In the genomic region with DNA sequence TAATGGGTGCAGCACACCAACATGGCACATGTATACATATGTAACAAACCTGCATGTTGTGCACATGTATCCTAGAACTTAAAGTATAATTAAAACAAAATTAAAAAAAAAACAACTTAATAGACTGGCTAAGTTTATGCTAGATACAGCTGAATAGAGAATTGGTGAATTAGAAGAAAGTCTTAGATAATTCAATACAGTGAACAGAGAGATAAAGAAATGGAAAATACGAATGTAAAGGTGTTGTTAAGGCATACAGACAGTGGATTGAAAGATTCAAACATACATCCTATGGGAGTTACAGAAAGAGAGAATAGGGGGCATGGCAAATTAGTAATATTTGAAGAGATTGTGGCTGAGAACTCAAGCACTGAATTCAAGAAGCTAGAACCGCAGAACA, we compare ENCODE assay signal across 3 cellular contexts.
TF ChIP-seq lines count a peak whose summit lies in the region.

No MANE protein-coding gene starts in this region.

TF ChIP-seq in SK-N-SH treated with all-trans-retinoic acid at 6 μM for 48 hours, 23 proteins besides CTCF, POLR2A, EP300 and RAD21:
- no peak for TF ChIP-seq ZFP3 (CRISPR knock-in tag; IDR thresholded peaks at IDR 0.05)
- peak; percentile 96 for TF ChIP-seq ZFP30 (CRISPR knock-in tag; IDR thresholded peaks at IDR 0.05)

TF ChIP-seq in SK-N-SH, 30 proteins besides CTCF, POLR2A, EP300 and RAD21:
- TF ChIP-seq RCOR1 (IDR thresholded peaks at IDR 0.05; ENCODE audit: low read length) (no peak), SMC3 (IDR thresholded peaks at IDR 0.05; ENCODE audit: low read depth, low read length) (no peak), FOXJ3 (CRISPR knock-in tag; IDR thresholded peaks at IDR 0.05) (no peak), CHD2 (IDR thresholded peaks at IDR 0.05; ENCODE audit: low read length, partially characterized antibody) (no peak), RFX5 (IDR thresholded peaks at IDR 0.05; ENCODE audit: low read length) (no peak), TCF12 (IDR thresholded peaks at IDR 0.05) (no peak), MXI1 (IDR thresholded peaks at IDR 0.05; ENCODE audit: low read depth, low read length) (no peak), GABPA (IDR thresholded peaks at IDR 0.05; ENCODE audit: low read depth) (no peak), POLR2AphosphoS5 (IDR thresholded peaks at IDR 0.05; ENCODE audit: low read depth, low read length) (no peak), SIN3A (IDR thresholded peaks at IDR 0.05; ENCODE audit: borderline replicate concordance, low read depth, low read length) (no peak), JUND (IDR thresholded peaks at IDR 0.05) (no peak), MEF2A (IDR thresholded peaks at IDR 0.05; ENCODE audit: borderline replicate concordance, low read depth) (no peak), EZH2phosphoT487 (IDR thresholded peaks at IDR 0.05; ENCODE audit: borderline replicate concordance, low read depth) (no peak), YY1 (IDR thresholded peaks at IDR 0.05; ENCODE audit: low read depth) (no peak), TEAD4 (IDR thresholded peaks at IDR 0.05; ENCODE audit: borderline replicate concordance, insufficient read depth) (no peak)
- TF ChIP-seq, protein P1, sequence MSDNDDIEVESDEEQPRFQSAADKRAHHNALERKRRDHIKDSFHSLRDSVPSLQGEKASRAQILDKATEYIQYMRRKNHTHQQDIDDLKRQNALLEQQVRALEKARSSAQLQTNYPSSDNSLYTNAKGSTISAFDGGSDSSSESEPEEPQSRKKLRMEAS (IDR thresholded peaks at IDR 0.05; ENCODE audit: low read depth), result no peak
- TF ChIP-seq, protein P2, sequence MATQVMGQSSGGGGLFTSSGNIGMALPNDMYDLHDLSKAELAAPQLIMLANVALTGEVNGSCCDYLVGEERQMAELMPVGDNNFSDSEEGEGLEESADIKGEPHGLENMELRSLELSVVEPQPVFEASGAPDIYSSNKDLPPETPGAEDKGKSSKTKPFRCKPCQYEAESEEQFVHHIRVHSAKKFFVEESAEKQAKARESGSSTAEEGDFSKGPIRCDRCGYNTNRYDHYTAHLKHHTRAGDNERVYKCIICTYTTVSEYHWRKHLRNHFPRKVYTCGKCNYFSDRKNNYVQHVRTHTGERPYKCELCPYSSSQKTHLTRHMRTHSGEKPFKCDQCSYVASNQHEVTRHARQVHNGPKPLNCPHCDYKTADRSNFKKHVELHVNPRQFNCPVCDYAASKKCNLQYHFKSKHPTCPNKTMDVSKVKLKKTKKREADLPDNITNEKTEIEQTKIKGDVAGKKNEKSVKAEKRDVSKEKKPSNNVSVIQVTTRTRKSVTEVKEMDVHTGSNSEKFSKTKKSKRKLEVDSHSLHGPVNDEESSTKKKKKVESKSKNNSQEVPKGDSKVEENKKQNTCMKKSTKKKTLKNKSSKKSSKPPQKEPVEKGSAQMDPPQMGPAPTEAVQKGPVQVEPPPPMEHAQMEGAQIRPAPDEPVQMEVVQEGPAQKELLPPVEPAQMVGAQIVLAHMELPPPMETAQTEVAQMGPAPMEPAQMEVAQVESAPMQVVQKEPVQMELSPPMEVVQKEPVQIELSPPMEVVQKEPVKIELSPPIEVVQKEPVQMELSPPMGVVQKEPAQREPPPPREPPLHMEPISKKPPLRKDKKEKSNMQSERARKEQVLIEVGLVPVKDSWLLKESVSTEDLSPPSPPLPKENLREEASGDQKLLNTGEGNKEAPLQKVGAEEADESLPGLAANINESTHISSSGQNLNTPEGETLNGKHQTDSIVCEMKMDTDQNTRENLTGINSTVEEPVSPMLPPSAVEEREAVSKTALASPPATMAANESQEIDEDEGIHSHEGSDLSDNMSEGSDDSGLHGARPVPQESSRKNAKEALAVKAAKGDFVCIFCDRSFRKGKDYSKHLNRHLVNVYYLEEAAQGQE (IDR thresholded peaks at IDR 0.05; ENCODE audit: low read depth, low read length), result no peak
- TF ChIP-seq, protein P3, sequence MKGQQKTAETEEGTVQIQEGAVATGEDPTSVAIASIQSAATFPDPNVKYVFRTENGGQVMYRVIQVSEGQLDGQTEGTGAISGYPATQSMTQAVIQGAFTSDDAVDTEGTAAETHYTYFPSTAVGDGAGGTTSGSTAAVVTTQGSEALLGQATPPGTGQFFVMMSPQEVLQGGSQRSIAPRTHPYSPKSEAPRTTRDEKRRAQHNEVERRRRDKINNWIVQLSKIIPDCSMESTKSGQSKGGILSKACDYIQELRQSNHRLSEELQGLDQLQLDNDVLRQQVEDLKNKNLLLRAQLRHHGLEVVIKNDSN (IDR thresholded peaks at IDR 0.05; ENCODE audit: borderline replicate concordance, low read depth), result no peak
- TF ChIP-seq, protein P4, sequence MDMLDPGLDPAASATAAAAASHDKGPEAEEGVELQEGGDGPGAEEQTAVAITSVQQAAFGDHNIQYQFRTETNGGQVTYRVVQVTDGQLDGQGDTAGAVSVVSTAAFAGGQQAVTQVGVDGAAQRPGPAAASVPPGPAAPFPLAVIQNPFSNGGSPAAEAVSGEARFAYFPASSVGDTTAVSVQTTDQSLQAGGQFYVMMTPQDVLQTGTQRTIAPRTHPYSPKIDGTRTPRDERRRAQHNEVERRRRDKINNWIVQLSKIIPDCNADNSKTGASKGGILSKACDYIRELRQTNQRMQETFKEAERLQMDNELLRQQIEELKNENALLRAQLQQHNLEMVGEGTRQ (IDR thresholded peaks at IDR 0.05; ENCODE audit: borderline replicate concordance, low read depth, low read length), result no peak

TF ChIP-seq in HepG2, 621 proteins besides CTCF, POLR2A, EP300 and RAD21:
- no peak for TF ChIP-seq HDAC1 (CRISPR knock-in tag; IDR thresholded peaks at IDR 0.05)
- peak; percentile 64; the same call in 1 of the 2 replicates for TF ChIP-seq ZNF709 (CRISPR knock-in tag; IDR thresholded peaks at IDR 0.05)
